In genomic region chr6:32692019-32692418, GRCh38 we compare ENCODE assay signal across 9 cellular contexts. TPM values are rescaled to one million over a fixed set of nuclear protein-coding genes. Genes with fewer than 3 reads are reported as not detected.
DNase-seq lines count a peak whose midpoint lies in the region; ATAC-seq and TF ChIP-seq lines count a peak whose summit lies in the region.
"Had no signal": no experiment of that assay in that cellular context is flagged by ENCODE, and none has a peak within 500 bp of the region (broad histone marks: within the 10 kb centered on the region; RNA-seq: fewer than 3 reads in every experiment).

No MANE protein-coding gene starts in this region.

- 0 to 2% (median 0%) methylated on average over 1 of the region's 1 CpG for WGBS in adrenal gland, 4 donors

- peaks cover under 1% of the 10 kb centered on the region for H3K27me3 ChIP-seq in RWPE2 (ENCODE audit: insufficient read depth, poor library complexity, severe bottlenecking)
- H3K27me3 ChIP-seq in adrenal gland, result no peaks in the 10 kb centered on the region

- H3K4me1 Mint-ChIP-seq in natural killer cell, result peaks cover 10% of the 10 kb centered on the region in 2 donors

- H3K36me3 Mint-ChIP-seq in natural killer cell, result no peaks in the 10 kb centered on the region

- H3K27ac Mint-ChIP-seq in natural killer cell, result no peak overlapping the region

- no peaks in the 10 kb centered on the region for H3K4me1 ChIP-seq in RWPE2 (ENCODE audit: insufficient read depth, poor library complexity, severe bottlenecking)
- no peaks in the 10 kb centered on the region for H3K4me1 ChIP-seq in adrenal gland (replicated peaks in 1 of 2)

- H3K36me3 ChIP-seq in RWPE2 (ENCODE audit: low read depth), result no peaks in the 10 kb centered on the region
- H3K36me3 ChIP-seq in adrenal gland (replicated peaks in 1 of 2), result no peaks in the 10 kb centered on the region

- H3K9me3 Mint-ChIP-seq in natural killer cell, result no peaks in the 10 kb centered on the region

- in situ Hi-C loops in GM13977 (cut with MboI; ENCODE audit: low pct_unique_long_range_greater_than_20kb, low sequenced_read_pairs, unreplicated experiment), result no loop called here
- in situ Hi-C loops in G401 (cut with HindIII; ENCODE audit: low sequenced_read_pairs), result no loop called here

- H3K4me3 Mint-ChIP-seq in natural killer cell, result no peak overlapping the region

- H3K27ac ChIP-seq in RWPE2 (ENCODE audit: poor library complexity, severe bottlenecking), result no peak overlapping the region
- H3K27ac ChIP-seq in adrenal gland, result no peak overlapping the region

- H3K27me3 Mint-ChIP-seq in natural killer cell (ENCODE audit: low read depth in 2 of 2), result peaks cover 24 to 47% of the 10 kb centered on the region in 2 donors

- no peak overlapping the region for H3K4me3 ChIP-seq in RWPE2 (ENCODE audit: severe bottlenecking)
- no peak overlapping the region for H3K4me3 ChIP-seq in adrenal gland

- ATAC-seq in RWPE2 (ENCODE audit: low read depth) (no peak), natural killer cell (peak in 2 of 3 donors; percentile 74 to 94), HG03571 (IDR thresholded peaks at IDR 0.05; ENCODE audit: unreplicated experiment) (no peak)

- intact Hi-C loops in adrenal gland (cut with DNase I) (no loop called here), natural killer cell (cut with micrococcal nuclease) (loop anchor here (1.0 to 2.0 kb wide), 2 partner anchors 260 to 279 kb away; no protein-coding TSS in a partner anchor)

- no peak for TF ChIP-seq POLR2A in adrenal gland (IDR thresholded peaks at IDR 0.05)

- no peaks in the 10 kb centered on the region for H3K9me3 ChIP-seq in RWPE2 (ENCODE audit: severe bottlenecking)
- peaks cover 0 to 8% (median 0%) of the 10 kb centered on the region in 3 donors for H3K9me3 ChIP-seq in adrenal gland (replicated peaks in 1 of 3)

- peak; percentile 53 for TF ChIP-seq CTCF in GM13977 (IDR thresholded peaks at IDR 0.05; ENCODE audit: extremely low read depth, insufficient read depth, missing control alignments)
- TF ChIP-seq CTCF in RWPE2 (IDR thresholded peaks at IDR 0.05; ENCODE audit: poor library complexity, severe bottlenecking), result peak; percentile 10
- TF ChIP-seq CTCF in adrenal gland (IDR thresholded peaks at IDR 0.05), result peak in 4 of 6 experiments; percentile 26 to 55 (median 34)
- TF ChIP-seq CTCF in natural killer cell (IDR thresholded peaks at IDR 0.05), result peak; percentile 63

- no peak for DNase-seq in GM13977 (ENCODE audit: low spot score)
- DNase-seq in RWPE2 (ENCODE audit: low spot score), result no peak
- peak in 5 of 7 donors; percentile 10 to 58 (median 31) for DNase-seq in adrenal gland
- peak; percentile 31 for DNase-seq in natural killer cell
- no peak for DNase-seq in NCI-H345 (lab: John Stamatoyannopoulos, UW)
- no peak for DNase-seq in G401 (ENCODE audit: low spot score)
- no peak for DNase-seq in GF-D8 (lab: John Stamatoyannopoulos, UW)
- DNase-seq: IMR-90 had no signal

RNA-seq across cellular contexts. Expression of gene HLA-DQB1, which starts 25.6 kb away (rescaled TPM):
- 100 to 1,000 TPM in 1 of 8 donors, 10 to 100 TPM in 2, 1 to 10 TPM in 5; 1.5 to 208 (median 9.4) TPM for total RNA-seq in adrenal gland
- polyA plus RNA-seq in adrenal gland, result 100 to 1,000 TPM in 2 of 3 donors, 1 to 10 TPM in 1; 8.8 to 189 (median 151) TPM
- total RNA-seq in natural killer cell, result 10 to 100 TPM; 24.8 to 97.3 (median 25.5) TPM
- total RNA-seq in G401 (2014; rRNA removed; shearing (Covaris generic)), result not detected in 2 replicates
- total RNA-seq: IMR-90 had no signal
- polyA plus RNA-seq: IMR-90 had no signal

RNA-seq across cellular contexts. Expression of gene HLA-DQA2, which starts 49.2 kb away (rescaled TPM):
- total RNA-seq in adrenal gland, result 10 to 100 TPM in 1 of 8 donors, 1 to 10 TPM in 6, under 1 TPM in 1; 0.47 to 17.8 (median 2.4) TPM
- 1 to 10 TPM in 1 of 3 donors, not detected in 2; 3.0 TPM for polyA plus RNA-seq in adrenal gland
- total RNA-seq in natural killer cell, result 10 to 100 TPM in 1 of 3 donors, 1 to 10 TPM in 1, not detected in 1; 1.4 to 15.2 TPM
- total RNA-seq in G401 (2014; rRNA removed; shearing (Covaris generic)), result not detected in 2 replicates
- total RNA-seq: IMR-90 had no signal
- polyA plus RNA-seq: IMR-90 had no signal

RNA-seq across cellular contexts. Expression of gene HLA-DQA1, which starts 54.8 kb away (rescaled TPM):
- total RNA-seq in adrenal gland (100 to 1,000 TPM in 1 of 8 donors, 10 to 100 TPM in 4, 1 to 10 TPM in 3; 2.9 to 135 (median 19.3) TPM), natural killer cell (10 to 100 TPM in 2 of 3 donors, 1 to 10 TPM in 1; 7.0 to 46.7 (median 39.9) TPM)
- polyA plus RNA-seq in adrenal gland, result 10 to 100 TPM in 2 of 3 donors, 1 to 10 TPM in 1; 7.4 to 20.1 (median 16.9) TPM
- not detected in 2 replicates for total RNA-seq in G401 (2014; rRNA removed; shearing (Covaris generic))
- total RNA-seq: IMR-90 had no signal
- polyA plus RNA-seq: IMR-90 had no signal

Comparison
In these comparisons a context has a peak if more than half of its experiments do, and no peak if none do; other contexts are left out.
1. DNase-seq: peak in adrenal gland (5 of 7) and natural killer cell (single experiment); none in GM13977 (single experiment), RWPE2 (single experiment), NCI-H345 (single experiment), G401 (single experiment) and GF-D8 (single experiment).
2. CTCF ChIP-seq: peak in every context shown above with its lines; median percentile 63 in natural killer cell; 53 in GM13977; 34 in adrenal gland; 10 in RWPE2.
3. ATAC-seq: peak in natural killer cell (2 of 3); none in RWPE2 (single experiment) and HG03571 (single experiment).